16 cellular contexts compared by ENCODE assay signal in the genomic region with DNA sequence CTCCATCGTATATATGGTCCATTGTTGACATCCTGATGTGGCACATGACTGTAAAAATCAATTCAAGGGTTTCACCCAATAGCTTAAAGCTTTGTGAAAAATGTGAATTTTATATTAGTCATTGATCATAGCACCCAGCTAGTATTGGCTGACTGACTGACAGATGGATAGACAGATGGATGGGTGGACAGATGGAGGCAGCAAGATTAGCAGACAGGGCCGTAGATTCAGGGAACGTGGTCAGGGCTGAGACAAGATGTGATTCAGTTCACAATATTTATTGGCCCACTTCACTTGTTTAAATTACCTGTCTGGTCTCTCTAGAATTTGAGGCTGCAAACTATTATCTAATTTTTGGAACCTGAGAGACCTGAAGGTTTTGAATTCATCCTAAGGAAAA. TPM values are rescaled to one million over a fixed set of nuclear protein-coding genes. Genes with fewer than 3 reads are reported as not detected.
DNase-seq lines count a peak whose midpoint lies in the region; FAIRE-seq and TF ChIP-seq lines count a peak whose summit lies in the region.
"Had no signal": no experiment of that assay in that cellular context is flagged by ENCODE, and none has a peak within 500 bp of the region (broad histone marks: within the 10 kb centered on the region; RNA-seq: fewer than 3 reads in every experiment).

No MANE protein-coding gene starts in this region.

- H3K14ac ChIP-seq in H1 (ENCODE audit: insufficient read length), result no peak overlapping the region

- no peak overlapping the region for H3K4ac ChIP-seq in H1 (replicated peaks; ENCODE audit: insufficient read length, low read depth, low read length)

- peaks cover 0 to 7% (median 1%) of the 10 kb centered on the region in 4 experiments; a peak in 2 of 7 replicates for H3K4me1 ChIP-seq in H1 (replicated peaks in 1 of 4; ENCODE audit: control insufficient read depth in 3 of 4, insufficient read depth in 4 of 4, low read length in 3 of 4)

- FAIRE-seq in RCC 7860 (lab: Jason Lieb, UNC), result peak; percentile 7
- no peak for FAIRE-seq in H1 (lab: Jason Lieb, UNC)
- FAIRE-seq: A549, G401.6, GM12891 had no signal

- no peak overlapping the region for H2BK15ac ChIP-seq in H1 (ENCODE audit: low read length)

- H2BK120ac ChIP-seq in H1 (replicated peaks; ENCODE audit: low read depth, low read length), result no peak overlapping the region

- DNase-seq in DMS 273 (lab: John Stamatoyannopoulos, UW; ENCODE audit: unreplicated experiment), result peak; percentile 0
- no peak for DNase-seq in DMS 273 treated with DMSO at 0.1 percent for 48 hours (lab: John Stamatoyannopoulos, UW)
- DNase-seq in RCC 7860 (ENCODE audit: low spot score), result peak; percentile 30
- DNase-seq in H1 (ENCODE audit: low read depth in 1 of 2, low spot score in 2 of 2), result no peak
- DNase-seq in ACHN, result no peak
- no peak for DNase-seq in stimulated activated naive CD4-positive, alpha-beta T cell treated with Interleukin-2 at 50 U/mL for 16 hours (lab: John Stamatoyannopoulos, UW)
- DNase-seq in LoVo (ENCODE audit: low spot score), result no peak
- DNase-seq: Calu3; CD8-positive, alpha-beta T cell; GOT3; H9 had no signal

- no peak for TF ChIP-seq CTCF in H1 (IDR thresholded peaks at IDR 0.05; ENCODE audit: control extremely low read depth in 1 of 3, insufficient read depth in 1 of 3, low read depth in 1 of 3, low read length in 3 of 3)

- 82% methylated on average over 3 of the region's 3 CpGs; no CpG with 5 or more reads in 1 of the 2 experiments for whole genome bisulfite sequencing in H1 (ENCODE audit: extremely low coverage in 1 of 2, insufficient coverage in 1 of 2, insufficient read length in 1 of 2, insufficient replicate concordance in 2 of 2, low coverage in 1 of 2, low lambda C conversion rate in 2 of 2, missing lambda C conversion rate in 1 of 2), 2 experiments

- H3K4me3 ChIP-seq in H1 (ENCODE audit: extremely low read depth in 1 of 4, insufficient read depth in 2 of 4, low read depth in 3 of 4, low read length in 4 of 4), result no peak overlapping the region
- H3K4me3 ChIP-seq: A549; BLaER1 treated with 17β-estradiol and CSF1 and Interleukin-3, amounts not matched to agents 10 nM and 100 nM had no signal

- TF ChIP-seq RAD21 in H1 (IDR thresholded peaks at IDR 0.05 in 1 of 2, conservative IDR thresholded peaks at IDR 0.05 in 1 of 2; ENCODE audit: low read depth in 2 of 2, low read length in 2 of 2), result no peak

- CTCF ChIA-PET in H1 (lab: Charles Lee; ENCODE audit: partially characterized antibody), result no interaction called here

- H4K8ac ChIP-seq in H1 (ENCODE audit: extremely low read depth, insufficient read depth, low read length), result no peak overlapping the region

- in situ Hi-C loops in ACHN (cut with HindIII; ENCODE audit: low pct_ligation_motif_present, low pct_unique_long_range_greater_than_20kb, low sequenced_read_pairs), result no loop called here

- no peak overlapping the region for H3K18ac ChIP-seq in H1 (ENCODE audit: extremely low read depth, low read length)

- no peak overlapping the region for H3K27ac ChIP-seq in H1 (ENCODE audit: low read depth, low read length)
- H3K27ac ChIP-seq: 22Rv1; A549; BLaER1 treated with 17β-estradiol and CSF1 and Interleukin-3, amounts not matched to agents 10 nM and 100 nM had no signal

- no peaks in the 10 kb centered on the region for H3K27me3 ChIP-seq in H1 (replicated peaks in 1 of 4; ENCODE audit: control insufficient read depth in 3 of 4, extremely low read depth in 1 of 4, insufficient read depth in 3 of 4, low read length in 3 of 4)

- no peak for TF ChIP-seq POLR2A in H1 (IDR thresholded peaks at IDR 0.05; ENCODE audit: control extremely low read depth in 1 of 2, low read depth in 2 of 2, low read length in 2 of 2)

- H3K79me1 ChIP-seq in H1 (ENCODE audit: low read depth, low read length), result no peaks in the 10 kb centered on the region

- H3K9me3 ChIP-seq in H1 (ENCODE audit: insufficient read depth in 2 of 2, low read depth in 1 of 2, low read length in 1 of 2), result no peaks in the 10 kb centered on the region
- H3K9me3 ChIP-seq: A549 had no signal

- H3K23ac ChIP-seq in H1 (ENCODE audit: insufficient read length), result no peak overlapping the region

- no peak overlapping the region for H3K9ac ChIP-seq in H1 (replicated peaks in 1 of 4; ENCODE audit: extremely low read depth in 1 of 4, low read depth in 3 of 4, low read length in 3 of 4)
- H3K9ac ChIP-seq: BLaER1 treated with 17β-estradiol and CSF1 and Interleukin-3, amounts not matched to agents 10 nM and 100 nM had no signal

- H2BK20ac ChIP-seq in H1 (ENCODE audit: low read length), result peak overlapping the region; percentile 40; the same call in 1 of the 2 replicates

- no peaks in the 10 kb centered on the region for H3K36me3 ChIP-seq in H1 (ENCODE audit: control insufficient read depth in 2 of 4, insufficient read depth in 4 of 4, low read length in 3 of 4)
- H3K36me3 ChIP-seq: BLaER1 treated with 17β-estradiol and CSF1 and Interleukin-3, amounts not matched to agents 10 nM and 100 nM had no signal

- H2BK5ac ChIP-seq in H1 (ENCODE audit: low read depth, low read length), result no peak overlapping the region

- H3K4me2 ChIP-seq in H1 (ENCODE audit: insufficient read depth in 1 of 2, low read depth in 2 of 2, low read length in 2 of 2), result no peak overlapping the region
- H3K4me2 ChIP-seq: A549 had no signal

- no peak overlapping the region for H4K91ac ChIP-seq in H1 (replicated peaks; ENCODE audit: insufficient read length, low read length)

- POLR2A ChIA-PET in H1 (lab: Charles Lee; ENCODE audit: partially characterized antibody), result no interaction called here

- H3K79me2 ChIP-seq in H1 (ENCODE audit: control insufficient read depth in 1 of 2, insufficient read depth in 2 of 2, low read length in 2 of 2), result no peaks in the 10 kb centered on the region

- no peak overlapping the region for H4K5ac ChIP-seq in H1 (ENCODE audit: insufficient read length, low read depth, low read length)

- no peak overlapping the region for H2AK5ac ChIP-seq in H1 (ENCODE audit: low read depth, low read length)

- no peak for TF ChIP-seq EP300 in H1 (IDR thresholded peaks at IDR 0.05; ENCODE audit: borderline replicate concordance in 1 of 2, low read depth in 2 of 2, low read length in 2 of 2)

- no peak overlapping the region for H2BK12ac ChIP-seq in H1 (ENCODE audit: low read depth, low read length)

- H3K23me2 ChIP-seq in H1 (ENCODE audit: low read depth, low read length), result peaks cover 2% of the 10 kb centered on the region; the same call in 1 of the 2 replicates

- no peak overlapping the region for H2AFZ ChIP-seq in H1 (ENCODE audit: low read length)

- no peak overlapping the region for H3K56ac ChIP-seq in H1 (replicated peaks; ENCODE audit: insufficient read length, low read depth, low read length)

- H4K20me1 ChIP-seq in H1 (replicated peaks in 1 of 2; ENCODE audit: control insufficient read depth in 1 of 2, insufficient read depth in 2 of 2, low read length in 2 of 2), result no peaks in the 10 kb centered on the region
- H4K20me1 ChIP-seq: BLaER1 treated with 17β-estradiol and CSF1 and Interleukin-3, amounts not matched to agents 10 nM and 100 nM had no signal

TF ChIP-seq in H1, 55 proteins besides CTCF, POLR2A, EP300 and RAD21:
- TF ChIP-seq KDM1A (IDR thresholded peaks at IDR 0.05; ENCODE audit: borderline replicate concordance, low read length), result no peak
- TF ChIP-seq NRF1 (IDR thresholded peaks at IDR 0.05; ENCODE audit: low read depth, low read length), result no peak
- TF ChIP-seq BRCA1 (IDR thresholded peaks at IDR 0.05; ENCODE audit: low read depth, low read length), result no peak
- no peak for TF ChIP-seq HDAC2 (IDR thresholded peaks at IDR 0.05; ENCODE audit: borderline replicate concordance in 1 of 2, low read depth in 2 of 2, low read length in 2 of 2)
TF ChIP-seq in H1: peak in this region for 0.

RNA-seq across cellular contexts. Expression of gene PCSK5, which starts 12.0 kb away (rescaled TPM):
- 10.1 and 10.7 TPM in 2 replicates for total RNA-seq in H1 (2021; fragmentation: NEBNext Ultra II Directional; extraction: Animal tissue kit (Norgen Biotek cat#: 25700))
- polyA plus RNA-seq in H1 (2011; rRNA removed), result 5.5 and 5.6 TPM in 2 replicates
- 6.2 TPM for polyA plus RNA-seq in H1 (2011; cell fraction: cytosol; rRNA removed)
- polyA plus RNA-seq in H1 (2011; cell fraction: nucleus; rRNA removed), result 13.1 TPM
- polyA plus RNA-seq in H1 (2012, experiment 1 of 2), result 6.2 to 7.1 TPM (median 6.7 TPM) in 4 replicates
- 1.4 TPM for polyA plus RNA-seq in H1 (2012, experiment 2 of 2)
- 12.4 TPM for polyA plus RNA-seq in H1 (2013, experiment 1 of 2)
- polyA plus RNA-seq in H1 (2013, experiment 2 of 2), result 11.5 TPM
- 22.7 and 25.9 TPM in 2 replicates for polyA minus RNA-seq in H1 (2011; rRNA and poly(A)+ RNA removed)
- polyA minus RNA-seq in H1 (2011; cell fraction: cytosol; rRNA and poly(A)+ RNA removed), result 8.3 TPM
- polyA minus RNA-seq in H1 (2011; cell fraction: nucleus; rRNA and poly(A)+ RNA removed), result 40.7 TPM

Comparison
In these comparisons a context has a peak if more than half of its experiments do, and no peak if none do; other contexts are left out.
1. DNase-seq: peak in DMS 273 (single experiment) and RCC 7860 (single experiment); none in DMS 273 treated with DMSO at 0.1 percent for 48 hours (single experiment), H1 (0 of 2), ACHN (single experiment), stimulated activated naive CD4-positive, alpha-beta T cell treated with Interleukin-2 at 50 U/mL for 16 hours (single experiment) and LoVo (single experiment).